ENCODE assay signal across 12 cellular contexts in the genomic region with DNA sequence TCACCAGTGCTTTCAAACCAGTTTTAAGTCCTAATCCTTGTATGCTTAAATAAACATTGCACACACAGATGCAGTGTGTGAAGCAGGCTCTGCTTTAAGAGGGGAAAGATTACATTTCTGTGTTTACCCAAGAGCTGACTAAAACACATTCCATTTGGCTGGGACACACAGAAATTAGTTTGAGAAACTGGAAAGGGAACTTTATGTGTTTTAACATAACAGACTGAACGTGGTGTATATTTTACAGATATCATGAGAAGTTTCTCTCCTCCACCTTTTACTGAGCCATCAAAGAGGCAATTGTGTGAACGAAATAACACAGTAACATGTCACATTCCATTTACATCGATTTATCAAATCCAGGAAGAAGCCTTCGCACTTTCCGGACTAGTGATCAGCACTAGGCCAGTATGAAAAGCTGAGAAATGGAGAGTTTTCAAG.
A peak's percentile ranks its signal among the peaks of the same experiment; 100 is the strongest.
DNase-seq lines count a peak whose midpoint lies in the region; ATAC-seq and TF ChIP-seq lines count a peak whose summit lies in the region.
"Had no signal": no experiment of that assay in that cellular context is flagged by ENCODE, and none has a peak within 500 bp of the region (broad histone marks: within the 10 kb centered on the region; RNA-seq: fewer than 3 reads in every experiment).

No MANE protein-coding gene starts in this region.

- DNase-seq in MCF 10A (ENCODE audit: unreplicated experiment) (peak; percentile 26), breast epithelium (ENCODE audit: low spot score in 2 of 2) (no peak), astrocyte of the hippocampus (ENCODE audit: low read depth, low spot score) (peak; percentile 67), kidney tubule cell (ENCODE audit: low spot score) (peak; percentile 54), upper lobe of right lung (no peak), OCI-LY7 (ENCODE audit: low spot score) (no peak)
- DNase-seq in effector CD4-positive, alpha-beta T cell = no peak
- DNase-seq: CD4-positive, CD25-positive, alpha-beta regulatory T cell; natural killer cell; NCI-H69 had no signal

- no peaks in the 10 kb centered on the region for H3K4me1 Mint-ChIP-seq in MCF 10A (ENCODE audit: insufficient read depth, unreplicated experiment)
- H3K4me1 Mint-ChIP-seq: activated naive CD4-positive, alpha-beta T cell treated with anti-CD3 and anti-CD28 coated beads, Interleukin-2, amount 50 U/mL, for 24 hours; CD4-positive, CD25-positive, alpha-beta regulatory T cell; natural killer cell had no signal

- no peaks in the 10 kb centered on the region for H3K9me3 ChIP-seq in breast epithelium
- H3K9me3 ChIP-seq in upper lobe of right lung = no peaks in the 10 kb centered on the region
- H3K9me3 ChIP-seq in OCI-LY7 (ENCODE audit: low read length) = no peaks in the 10 kb centered on the region

- H3K27ac ChIP-seq in breast epithelium (no peak overlapping the region), upper lobe of right lung (peak overlapping the region; percentile 7), OCI-LY7 (ENCODE audit: low read depth, low read length, poor library complexity, severe bottlenecking) (no peak overlapping the region)

- ATAC-seq in upper lobe of right lung (peak; percentile 93), GM18873 (IDR thresholded peaks at IDR 0.05; ENCODE audit: low FRiP score, unreplicated experiment) (no peak)
- ATAC-seq: natural killer cell had no signal

- H3K4me3 ChIP-seq in breast epithelium = no peak overlapping the region
- H3K4me3 ChIP-seq in upper lobe of right lung = no peak overlapping the region
- H3K4me3 ChIP-seq in OCI-LY7 (ENCODE audit: low read depth, low read length, poor library complexity, severe bottlenecking) = no peak overlapping the region

- H3K27me3 ChIP-seq in breast epithelium (no peaks in the 10 kb centered on the region), upper lobe of right lung (no peaks in the 10 kb centered on the region)

- no peaks in the 10 kb centered on the region for H3K9me2 ChIP-seq in OCI-LY7 (ENCODE audit: insufficient read depth, low read length)

- H3K4me2 ChIP-seq in OCI-LY7 (ENCODE audit: low read length) = no peak overlapping the region

- no peak overlapping the region for H3K27ac Mint-ChIP-seq in MCF 10A (ENCODE audit: low read depth, unreplicated experiment)
- H3K27ac Mint-ChIP-seq: activated naive CD4-positive, alpha-beta T cell treated with anti-CD3 and anti-CD28 coated beads, Interleukin-2, amount 50 U/mL, for 24 hours; natural killer cell had no signal

- no peak overlapping the region for H3K4me3 Mint-ChIP-seq in MCF 10A (ENCODE audit: unreplicated experiment)
- H3K4me3 Mint-ChIP-seq: activated naive CD4-positive, alpha-beta T cell treated with anti-CD3 and anti-CD28 coated beads, Interleukin-2, amount 50 U/mL, for 24 hours; CD4-positive, CD25-positive, alpha-beta regulatory T cell; natural killer cell had no signal

- no peaks in the 10 kb centered on the region for H3K79me2 ChIP-seq in OCI-LY7 (ENCODE audit: insufficient read depth, low read depth, low read length)

- H2AFZ ChIP-seq in OCI-LY7 (ENCODE audit: low read length) = no peak overlapping the region

- TF ChIP-seq CTCF in MCF 10A (IDR thresholded peaks at IDR 0.05; ENCODE audit: unreplicated experiment) (no peak), breast epithelium (IDR thresholded peaks at IDR 0.05) (no peak), upper lobe of right lung (IDR thresholded peaks at IDR 0.05) (no peak), OCI-LY7 (conservative IDR thresholded peaks at IDR 0.05; ENCODE audit: low read length) (no peak)

- intact Hi-C loops in MCF 10A (cut with micrococcal nuclease) = no loop called here
- intact Hi-C loops in breast epithelium (cut with DNase I; ENCODE audit: low total_unique reads) = no loop called here
- intact Hi-C loops in upper lobe of right lung (cut with DNase I) = no loop called here
- intact Hi-C loops in OCI-LY7 (cut with micrococcal nuclease; ENCODE audit: unreplicated experiment) = no loop called here

- BruUV-seq in MCF 10A (replicated peaks; lab: Mats Ljungman, UMichigan) = no TSS peak
- no TSS peak for BruUV-seq in OCI-LY7 (replicated peaks; lab: Mats Ljungman, UMichigan)

- peaks cover under 1% of the 10 kb centered on the region for H3K9me3 Mint-ChIP-seq in MCF 10A (ENCODE audit: unreplicated experiment)
- H3K9me3 Mint-ChIP-seq: activated naive CD4-positive, alpha-beta T cell treated with anti-CD3 and anti-CD28 coated beads, Interleukin-2, amount 50 U/mL, for 24 hours; natural killer cell had no signal

- H3K27me3 Mint-ChIP-seq in MCF 10A (ENCODE audit: insufficient read depth, unreplicated experiment) = no peaks in the 10 kb centered on the region

- H3K36me3 ChIP-seq in breast epithelium (no peaks in the 10 kb centered on the region), upper lobe of right lung (no peaks in the 10 kb centered on the region), OCI-LY7 (ENCODE audit: insufficient read depth, low read length) (no peaks in the 10 kb centered on the region)

- CTCF ChIA-PET in MCF 10A (lab: Yijun Ruan, JAX) (no interaction called here), OCI-LY7 (lab: Charles Lee; ENCODE audit: unreplicated experiment) (no interaction called here)

- no peaks in the 10 kb centered on the region for H4K20me1 ChIP-seq in OCI-LY7 (ENCODE audit: insufficient read depth, low read length)

- H3K4me1 ChIP-seq in breast epithelium (no peaks in the 10 kb centered on the region), upper lobe of right lung (no peaks in the 10 kb centered on the region), OCI-LY7 (ENCODE audit: insufficient read depth, low read length, poor library complexity, severe bottlenecking) (no peaks in the 10 kb centered on the region)

- POLR2A ChIA-PET in MCF 10A (lab: Yijun Ruan, JAX) (no interaction called here), OCI-LY7 (lab: Charles Lee) (no interaction called here)

- TF ChIP-seq POLR2A in breast epithelium (IDR thresholded peaks at IDR 0.05) = no peak

- no peaks in the 10 kb centered on the region for H3K36me3 Mint-ChIP-seq in MCF 10A (ENCODE audit: insufficient read depth, unreplicated experiment)
- H3K36me3 Mint-ChIP-seq: activated naive CD4-positive, alpha-beta T cell treated with anti-CD3 and anti-CD28 coated beads, Interleukin-2, amount 50 U/mL, for 24 hours; CD4-positive, CD25-positive, alpha-beta regulatory T cell; natural killer cell had no signal

Comparison
In these comparisons a context has a peak if more than half of its experiments do, and no peak if none do; other contexts are left out.
1. DNase-seq: peak in MCF 10A (single experiment), astrocyte of the hippocampus (single experiment) and kidney tubule cell (single experiment); none in breast epithelium (0 of 2), upper lobe of right lung (single experiment), effector CD4-positive, alpha-beta T cell (single experiment) and OCI-LY7 (single experiment).